In the genomic region with DNA sequence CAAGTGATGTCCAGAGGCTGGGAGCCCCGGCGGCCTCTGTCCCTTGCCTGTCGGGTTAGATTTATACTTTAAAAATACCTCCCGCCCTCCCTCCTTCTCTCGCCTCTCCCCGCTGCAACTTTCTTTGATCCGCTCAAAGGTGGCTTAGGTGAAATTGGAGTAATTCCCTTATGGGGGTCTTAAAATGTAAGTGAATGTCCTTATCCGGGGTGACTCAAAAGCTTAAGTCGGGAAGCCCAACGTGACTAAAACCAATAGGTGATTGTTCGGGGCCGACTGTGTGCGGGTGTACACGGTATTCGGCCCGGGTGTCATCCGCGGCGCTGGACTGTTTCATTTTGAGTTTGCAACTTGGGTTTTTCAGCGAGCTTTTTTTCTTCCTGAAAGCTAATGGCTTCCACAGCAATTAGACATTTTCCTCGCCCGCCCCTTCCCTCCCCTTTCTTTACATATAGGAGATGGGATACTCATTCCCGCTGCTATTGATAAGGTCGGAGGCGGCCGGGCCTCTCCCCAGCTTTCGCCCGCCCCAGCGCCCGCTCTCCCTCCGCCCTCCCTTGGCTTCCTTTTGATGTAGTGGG, we compare ENCODE assay signal across 8 cellular contexts. TPM values are rescaled to one million over a fixed set of nuclear protein-coding genes. Genes with fewer than 3 reads are reported as not detected.
DNase-seq lines count a peak whose midpoint lies in the region; ATAC-seq, FAIRE-seq and TF ChIP-seq lines count a peak whose summit lies in the region.

No MANE protein-coding gene starts in this region.

- H3K9me2 ChIP-seq in GM23248 (ENCODE audit: insufficient read depth) = no peaks in the 10 kb centered on the region

- H3K27ac ChIP-seq in GM23248 (no peak overlapping the region), Panc1 (ENCODE audit: low read length) (no peak overlapping the region), duodenal mucosa (ENCODE audit: low read depth, low read length) (peak overlapping the region; percentile 82), neural progenitor cell (no peak overlapping the region)

- H3K9me3 Mint-ChIP-seq in neural progenitor cell = no peaks in the 10 kb centered on the region

- CTCF ChIA-PET in GM10248 (lab: Yijun Ruan, JAX) (interaction anchor here (1.1 to 1.4 kb wide), 4 partner anchors 125 to 389 kb away, joined by 3 to 5 read pairs (median 4); no protein-coding TSS in a partner anchor), Panc1 (lab: Charles Lee) (interaction anchor here (0.6 to 0.7 kb wide), 2 partner anchors 388 to 1192 kb away, joined by 9 to 12 read pairs; no protein-coding TSS in a partner anchor)

- peaks cover 26% of the 10 kb centered on the region for H3K27me3 Mint-ChIP-seq in neural progenitor cell (ENCODE audit: insufficient read depth, low read depth)

- TF ChIP-seq CTCF in GM10248 (IDR thresholded peaks at IDR 0.05; ENCODE audit: control extremely low read depth, extremely low read depth, low read depth, missing control alignments) (no peak), Panc1 (IDR thresholded peaks at IDR 0.05) (no peak), neural progenitor cell (IDR thresholded peaks at IDR 0.05) (no peak)

- H3K27ac Mint-ChIP-seq in neural progenitor cell = peak overlapping the region; percentile 42

- DNase-seq in GM10248 (ENCODE audit: extremely low spot score) (peak; percentile 62), GM23248 (peak; percentile 39), Panc1 (ENCODE audit: low read depth, low spot score) (no peak), neural progenitor cell (ENCODE audit: low spot score) (peak; percentile 73), HTR-8/SVneo (ENCODE audit: insufficient read length, low spot score) (no peak), NCI-H187 treated with DMSO at 0.1 percent for 48 hours (lab: John Stamatoyannopoulos, UW) (no peak), NCI-H345 (lab: John Stamatoyannopoulos, UW) (no peak)

- H3K4me3 ChIP-seq in GM23248 (peak overlapping the region; percentile 50), Panc1 (ENCODE audit: low read depth in 2 of 2, low read length in 2 of 2) (peak overlapping the region; percentile 9 to 45; a peak in 3 of 4 replicates), duodenal mucosa (ENCODE audit: low read depth in 1 of 2, low read length in 2 of 2) (peak overlapping the region; percentile 78 to 81), neural progenitor cell (peak overlapping the region; percentile 82)

- H3K27me3 ChIP-seq in GM23248 (replicated peaks; ENCODE audit: insufficient read depth) (peaks cover 89% of the 10 kb centered on the region), Panc1 (ENCODE audit: control insufficient read depth, insufficient read depth, low read length) (peaks cover 36% of the 10 kb centered on the region), duodenal mucosa (ENCODE audit: control insufficient read depth in 1 of 2, insufficient read depth in 2 of 2, low read length in 2 of 2) (peaks cover 0 to 10% of the 10 kb centered on the region in 2 donors), neural progenitor cell (peaks cover 99% of the 10 kb centered on the region)

- H3K4me2 ChIP-seq in GM23248 (ENCODE audit: unreplicated experiment) (peak overlapping the region; percentile 41), neural progenitor cell (peak overlapping the region; percentile 80)

- peak overlapping the region; percentile 97 for H3K4me3 Mint-ChIP-seq in neural progenitor cell

- H3K79me2 ChIP-seq in GM23248 (ENCODE audit: insufficient read depth) (no peaks in the 10 kb centered on the region), neural progenitor cell (ENCODE audit: low read depth) (peaks cover 22% of the 10 kb centered on the region)

- no peaks in the 10 kb centered on the region for H3K9me3 ChIP-seq in GM23248 (ENCODE audit: low read depth)
- H3K9me3 ChIP-seq in Panc1 (ENCODE audit: control insufficient read depth, insufficient read depth, low read depth, low read length) = no peaks in the 10 kb centered on the region
- H3K9me3 ChIP-seq in duodenal mucosa (ENCODE audit: control insufficient read depth in 1 of 2, low read length in 2 of 2) = no peaks in the 10 kb centered on the region
- H3K9me3 ChIP-seq in neural progenitor cell (ENCODE audit: low read depth) = no peaks in the 10 kb centered on the region

- no peak for FAIRE-seq in HTR-8/SVneo (lab: Jason Lieb, UNC)

- BruUV-seq in Panc1 (replicated peaks; lab: Mats Ljungman, UMichigan) = no TSS peak

- no peak overlapping the region for H3K9ac ChIP-seq in GM23248
- H3K9ac ChIP-seq in duodenal mucosa (ENCODE audit: low read depth in 1 of 2, low read length in 2 of 2) = peak overlapping the region; percentile 62 to 87
- H3K9ac ChIP-seq in neural progenitor cell = no peak overlapping the region

- in situ Hi-C loops in GM23248 (cut with MboI) = loop anchor here (10.0 kb wide), 1 partner anchor 377 kb away; no protein-coding TSS in a partner anchor
- in situ Hi-C loops in Panc1 (cut with HindIII; ENCODE audit: low pct_unique_long_range_greater_than_20kb, low sequenced_read_pairs) = no loop called here

- H2AFZ ChIP-seq in GM23248 = peak overlapping the region; percentile 12; the same call in 1 of the 2 replicates
- peak overlapping the region; percentile 27 for H2AFZ ChIP-seq in neural progenitor cell (replicated peaks)

- H3K4me1 ChIP-seq in GM23248 (ENCODE audit: insufficient read depth) (no peaks in the 10 kb centered on the region), Panc1 (ENCODE audit: control insufficient read depth, insufficient read depth, low read length) (no peaks in the 10 kb centered on the region; the same call in 1 of the 2 replicates), duodenal mucosa (ENCODE audit: control insufficient read depth in 1 of 2, insufficient read depth in 2 of 2, low read length in 2 of 2) (peaks cover 26 to 35% of the 10 kb centered on the region in 2 donors), neural progenitor cell (peaks cover 17% of the 10 kb centered on the region)

- intact Hi-C loops in Panc1 (cut with micrococcal nuclease; ENCODE audit: unreplicated experiment) = loop anchor here (10.0 kb wide), 3 partner anchors 167 to 277 kb away; no protein-coding TSS in a partner anchor

- peaks cover 8% of the 10 kb centered on the region for H3K36me3 Mint-ChIP-seq in neural progenitor cell

- H3K4me1 Mint-ChIP-seq in neural progenitor cell = peaks cover 30% of the 10 kb centered on the region

- ATAC-seq in Panc1 = no peak

- H4K20me1 ChIP-seq in GM23248 (ENCODE audit: insufficient read depth) = no peaks in the 10 kb centered on the region
- peaks cover 11% of the 10 kb centered on the region for H4K20me1 ChIP-seq in neural progenitor cell (ENCODE audit: low read depth)

- POLR2A ChIA-PET in GM10248 (lab: Yijun Ruan, JAX) = interaction anchor here (1.0 kb wide), 1 partner anchor 10 kb away, joined by 7 read pairs; no protein-coding TSS in a partner anchor
- POLR2A ChIA-PET in Panc1 (lab: Charles Lee) = interaction anchor here (0.5 to 0.6 kb wide), 2 partner anchors 385 to 827 kb away, joined by 4 read pairs; no protein-coding TSS in a partner anchor

- no peaks in the 10 kb centered on the region for H3F3A ChIP-seq in GM23248 (ENCODE audit: insufficient read depth)
- peaks cover 50% of the 10 kb centered on the region for H3F3A ChIP-seq in neural progenitor cell (ENCODE audit: low read depth)

- H3K36me3 ChIP-seq in GM23248 (ENCODE audit: low read depth) = no peaks in the 10 kb centered on the region
- no peaks in the 10 kb centered on the region for H3K36me3 ChIP-seq in Panc1 (ENCODE audit: control insufficient read depth, insufficient read depth, low read length)
- H3K36me3 ChIP-seq in duodenal mucosa (ENCODE audit: control insufficient read depth in 1 of 2, insufficient read depth in 2 of 2, low read length in 2 of 2) = no peaks in the 10 kb centered on the region
- H3K36me3 ChIP-seq in neural progenitor cell = no peaks in the 10 kb centered on the region

- WGBS in GM23248 (ENCODE audit: low coverage in 1 of 2, low lambda C conversion rate in 2 of 2, missing lambda C conversion rate in 2 of 2), 2 experiments = 2 to 3% methylated on average over 24 to 31 of the region's 31 CpGs

RNA-seq across cellular contexts. Expression of gene CCND2, which starts 2.0 kb away (rescaled TPM):
- 4.2 and 4.9 TPM in 2 replicates for total RNA-seq in GM23248 (2014; rRNA removed; shearing (Covaris generic))
- polyA plus RNA-seq in GM23248 (2016; fragmentation: Nextera tagmentation; extraction: Ambion mirVana) = 2.9 TPM in 2 replicates
- total RNA-seq in Panc1 (2021; ENCODE audit: unreplicated experiment) (1.5 TPM), neural progenitor cell (ENCODE audit: low replicate concordance) (95.8 and 103 TPM in 2 replicates)
- not detected for polyA plus RNA-seq in Panc1 (2012; ENCODE audit: insufficient read length)

RNA-seq across cellular contexts. Expression of gene TIGAR, which starts 49.5 kb away (rescaled TPM):
- total RNA-seq in GM23248 (2014; rRNA removed; shearing (Covaris generic)) = 6.7 and 9.3 TPM in 2 replicates
- polyA plus RNA-seq in GM23248 (2016; fragmentation: Nextera tagmentation; extraction: Ambion mirVana) = 23.6 and 24.6 TPM in 2 replicates
- 17.4 TPM for total RNA-seq in Panc1 (2021; ENCODE audit: unreplicated experiment)
- 12.8 TPM for polyA plus RNA-seq in Panc1 (2012; ENCODE audit: insufficient read length)
- total RNA-seq in neural progenitor cell (ENCODE audit: low replicate concordance) = 7.1 and 18.1 TPM in 2 replicates

Comparison
In these comparisons a context has a peak if more than half of its experiments do, and no peak if none do; other contexts are left out.
1. DNase-seq: peak in GM10248 (single experiment), GM23248 (single experiment) and neural progenitor cell (single experiment); none in Panc1 (single experiment), HTR-8/SVneo (single experiment), NCI-H187 treated with DMSO at 0.1 percent for 48 hours (single experiment) and NCI-H345 (single experiment).
2. H3K4me3 ChIP-seq: peak in every context shown above with its lines; median percentile 82 in neural progenitor cell; 80 in duodenal mucosa; 50 in GM23248; 27 in Panc1.
3. H3K9ac ChIP-seq: peak in duodenal mucosa (2 of 2); none in GM23248 (single experiment) and neural progenitor cell (single experiment).
4. RNA of gene CCND2, which starts 2.0 kb away (total RNA-seq): 95.8 to 103 TPM in neural progenitor cell; 4.2 to 4.9 TPM in GM23248 and 1.5 TPM in Panc1 (single experiment); every median in the first group is over 10 times any median in the second.